ENCODE assay signal across 22 cellular contexts in genomic region chr17:2241823-2242222, GRCh38.
DNase-seq lines count a peak whose midpoint lies in the region; ATAC-seq and TF ChIP-seq lines count a peak whose summit lies in the region.
"Had no signal": no experiment of that assay in that cellular context is flagged by ENCODE, and none has a peak within 500 bp of the region (broad histone marks: within the 10 kb centered on the region; RNA-seq: fewer than 3 reads in every experiment).

No MANE protein-coding gene starts in this region.

- H3K9me3 Mint-ChIP-seq in T-helper 2 cell treated with Interferon-gamma antibody and Interleukin-4, amounts not matched to agents 5 μg/mL and 100 μg/mL, for 36 hours: no peaks in the 10 kb centered on the region
- H3K9me3 Mint-ChIP-seq: brain, H9 had no signal

- H3K9me3 ChIP-seq in suprapubic skin: no peaks in the 10 kb centered on the region
- H3K9me3 ChIP-seq: ovary, SJSA1, spleen, tibial artery had no signal

- in situ Hi-C loops in astrocyte of the spinal cord (cut with HindIII; ENCODE audit: low sequenced_read_pairs): no loop called here

- ATAC-seq in HG02571 (IDR thresholded peaks at IDR 0.05; ENCODE audit: unreplicated experiment): no peak
- no peak for ATAC-seq in GM18861 (IDR thresholded peaks at IDR 0.05; ENCODE audit: unreplicated experiment)

- H3K4me3 ChIP-seq in astrocyte of the spinal cord (ENCODE audit: low read depth, low read length): no peak overlapping the region
- no peak overlapping the region for H3K4me3 ChIP-seq in fibroblast of villous mesenchyme (ENCODE audit: low read depth, low read length)
- no peak overlapping the region for H3K4me3 ChIP-seq in suprapubic skin
- H3K4me3 ChIP-seq: ovary, SJSA1, spleen, tibial artery had no signal

- no peak overlapping the region for H3K4me3 Mint-ChIP-seq in T-helper 2 cell treated with Interferon-gamma antibody and Interleukin-4, amounts not matched to agents 5 μg/mL and 100 μg/mL, for 36 hours
- H3K4me3 Mint-ChIP-seq: H9 had no signal

- TF ChIP-seq CTCF in astrocyte of the spinal cord (IDR thresholded peaks at IDR 0.05; ENCODE audit: low read depth, low read length) (no peak), fibroblast of villous mesenchyme (IDR thresholded peaks at IDR 0.05; ENCODE audit: insufficient read depth, low read depth, low read length) (no peak), suprapubic skin (IDR thresholded peaks at IDR 0.05) (no peak)

- H3K36me3 Mint-ChIP-seq in T-helper 2 cell treated with Interferon-gamma antibody and Interleukin-4, amounts not matched to agents 5 μg/mL and 100 μg/mL, for 36 hours (ENCODE audit: low read depth): peaks cover 50% of the 10 kb centered on the region

- H3K27ac Mint-ChIP-seq in T-helper 2 cell treated with Interferon-gamma antibody and Interleukin-4, amounts not matched to agents 5 μg/mL and 100 μg/mL, for 36 hours: peak overlapping the region; percentile 45
- H3K27ac Mint-ChIP-seq: H9 had no signal

- H3K27ac ChIP-seq in suprapubic skin: peak overlapping the region; percentile 78
- H3K27ac ChIP-seq: HL-60, SJSA1, tibial artery had no signal

- DNase-seq in T-helper 2 cell treated with Interferon-gamma antibody and Interleukin-4, amounts not matched to agents 5 μg/mL and 100 μg/mL, for 36 hours (ENCODE audit: low spot score): no peak
- no peak for DNase-seq in T-helper 2 cell
- DNase-seq in astrocyte of the spinal cord (ENCODE audit: low read depth, low spot score): peak; percentile 83
- peak; percentile 92 for DNase-seq in fibroblast of villous mesenchyme (ENCODE audit: low read depth)
- DNase-seq in suprapubic skin (ENCODE audit: low spot score in 2 of 2): no peak
- DNase-seq in HT-29 (ENCODE audit: low spot score): no peak
- DNase-seq: 8988T; activated CD4-positive, alpha-beta T cell treated with anti-CD3 and anti-CD28 coated beads, Interleukin-2, amount 50 U/mL, for 1 hour; activated naive CD4-positive, alpha-beta T cell; foreskin melanocyte; H9; KBM-7; NCI-H1092 treated with DMSO at 0.1 percent for 48 hours; NCI-H69; spleen; tibial artery had no signal

- TF ChIP-seq POLR2A in suprapubic skin (IDR thresholded peaks at IDR 0.05): no peak

- H3K27me3 ChIP-seq in suprapubic skin: no peaks in the 10 kb centered on the region
- H3K27me3 ChIP-seq: ovary, SJSA1, spleen, tibial artery had no signal

- peaks cover 13% of the 10 kb centered on the region for H3K36me3 ChIP-seq in suprapubic skin
- H3K36me3 ChIP-seq: ovary had no signal

- TF ChIP-seq EP300 in suprapubic skin (IDR thresholded peaks at IDR 0.05): no peak

- H3K4me1 ChIP-seq in suprapubic skin: peaks cover 57% of the 10 kb centered on the region

- 70% methylated on average over 5 of the region's 5 CpGs for WGBS in suprapubic skin

- peaks cover 66% of the 10 kb centered on the region for H3K4me1 Mint-ChIP-seq in T-helper 2 cell treated with Interferon-gamma antibody and Interleukin-4, amounts not matched to agents 5 μg/mL and 100 μg/mL, for 36 hours (ENCODE audit: low read depth)

- H3K27me3 Mint-ChIP-seq in T-helper 2 cell treated with Interferon-gamma antibody and Interleukin-4, amounts not matched to agents 5 μg/mL and 100 μg/mL, for 36 hours (ENCODE audit: low read depth): no peaks in the 10 kb centered on the region

Comparison
In these comparisons a context has a peak if more than half of its experiments do, and no peak if none do; other contexts are left out.
1. DNase-seq: peak in astrocyte of the spinal cord (single experiment) and fibroblast of villous mesenchyme (single experiment); none in T-helper 2 cell treated with Interferon-gamma antibody and Interleukin-4, amounts not matched to agents 5 μg/mL and 100 μg/mL, for 36 hours (single experiment), T-helper 2 cell (0 of 5), suprapubic skin (0 of 2) and HT-29 (single experiment).